Comparison of ENCODE assay signal across 9 cellular contexts in the genomic region with DNA sequence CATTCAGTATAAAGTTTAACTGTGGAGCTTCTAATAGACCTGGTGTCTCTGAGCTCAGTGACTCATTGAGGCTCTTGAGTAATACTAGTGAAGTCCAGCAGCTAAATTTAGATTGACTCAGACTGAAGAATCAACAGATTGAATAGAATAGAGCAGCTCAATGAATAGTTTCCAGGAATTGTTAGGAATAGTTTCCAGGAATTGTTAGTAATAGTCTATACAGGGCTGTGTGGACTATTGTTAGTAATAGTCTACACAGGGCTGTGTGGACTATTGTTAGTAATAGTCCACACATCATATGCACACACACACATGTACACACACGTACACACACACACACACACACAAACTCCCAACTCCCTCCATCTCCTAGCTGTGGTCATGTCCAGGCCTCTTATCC. TPM values are rescaled to one million over a fixed set of nuclear protein-coding genes. Genes with fewer than 3 reads are reported as not detected.
DNase-seq lines count a peak whose midpoint lies in the region; ATAC-seq and TF ChIP-seq lines count a peak whose summit lies in the region.
"Had no signal": no experiment of that assay in that cellular context is flagged by ENCODE, and none has a peak within 500 bp of the region (broad histone marks: within the 10 kb centered on the region; RNA-seq: fewer than 3 reads in every experiment).

No MANE protein-coding gene starts in this region.

- no peak overlapping the region for H3K4me2 ChIP-seq in PC-9

- H3K36me3 ChIP-seq in PC-9 (ENCODE audit: low read depth): no peaks in the 10 kb centered on the region

- no peaks in the 10 kb centered on the region for H3K9me3 Mint-ChIP-seq in WTC11
- no peaks in the 10 kb centered on the region for H3K9me3 Mint-ChIP-seq in stimulated activated effector memory CD8-positive, alpha-beta T cell treated with anti-CD3 and anti-CD28 coated beads, Interleukin-12 subunit alpha, Interleukin-12 subunit beta, amount 100 ng/mL, for 72 hours
- H3K9me3 Mint-ChIP-seq: activated T-cell treated with anti-CD3 and anti-CD28 coated beads, Interleukin-2, amount 50 U/mL, for 72 hours had no signal

- no peaks in the 10 kb centered on the region for H3K9me3 ChIP-seq in PC-9 (ENCODE audit: insufficient read depth, low read depth)

- H3K36me3 Mint-ChIP-seq in WTC11: no peaks in the 10 kb centered on the region
- no peaks in the 10 kb centered on the region for H3K36me3 Mint-ChIP-seq in stimulated activated effector memory CD8-positive, alpha-beta T cell treated with anti-CD3 and anti-CD28 coated beads, Interleukin-12 subunit alpha, Interleukin-12 subunit beta, amount 100 ng/mL, for 72 hours

- H3K79me2 ChIP-seq in PC-9 (ENCODE audit: low read depth): no peaks in the 10 kb centered on the region

- no peaks in the 10 kb centered on the region for H3K9me2 ChIP-seq in PC-9 (ENCODE audit: insufficient read depth)

- H4K20me1 ChIP-seq in PC-9 (ENCODE audit: insufficient read depth): no peaks in the 10 kb centered on the region

- POLR2A ChIA-PET in WTC11 (lab: Charles Lee) (no interaction called here), PC-9 (lab: Charles Lee; ENCODE audit: unreplicated experiment) (interaction anchor here (0.6 kb wide), 1 partner anchor 164 kb away, joined by 3 read pairs; no protein-coding TSS in a partner anchor)

- BruUV-seq in PC-9 (replicated peaks; lab: Mats Ljungman, UMichigan): no TSS peak

- CTCF ChIA-PET in WTC11 (lab: Charles Lee): no interaction called here
- CTCF ChIA-PET in PC-9 (lab: Charles Lee): no interaction called here

- ATAC-seq in WTC11: no peak
- ATAC-seq in left cardiac atrium: peak; percentile 88 to 99
- ATAC-seq in stimulated activated effector memory CD8-positive, alpha-beta T cell treated with anti-CD3 and anti-CD28 coated beads, Interleukin-12 subunit alpha, Interleukin-12 subunit beta, amount 100 ng/mL, for 72 hours: peak; percentile 63
- ATAC-seq in GM21619 (IDR thresholded peaks at IDR 0.05; ENCODE audit: unreplicated experiment): no peak

- TF ChIP-seq CTCF in WTC11 (IDR thresholded peaks at IDR 0.05) (no peak), PC-9 (conservative IDR thresholded peaks at IDR 0.05) (no peak)

- H3K4me3 ChIP-seq in PC-9: no peak overlapping the region

- H3K27me3 Mint-ChIP-seq in WTC11 (ENCODE audit: low read depth): no peaks in the 10 kb centered on the region

- H3K4me1 ChIP-seq in PC-9 (replicated peaks; ENCODE audit: insufficient read depth): no peaks in the 10 kb centered on the region

- H3K27ac Mint-ChIP-seq in WTC11: no peak overlapping the region
- H3K27ac Mint-ChIP-seq in stimulated activated effector memory CD8-positive, alpha-beta T cell treated with anti-CD3 and anti-CD28 coated beads, Interleukin-12 subunit alpha, Interleukin-12 subunit beta, amount 100 ng/mL, for 72 hours: no peak overlapping the region
- H3K27ac Mint-ChIP-seq: activated T-cell treated with anti-CD3 and anti-CD28 coated beads, Interleukin-2, amount 50 U/mL, for 72 hours had no signal

- H2AFZ ChIP-seq in PC-9: no peak overlapping the region

- H3K27me3 ChIP-seq in PC-9 (ENCODE audit: insufficient read depth, low read depth): no peaks in the 10 kb centered on the region

- H3F3A ChIP-seq in PC-9 (ENCODE audit: insufficient read depth, low read depth): no peaks in the 10 kb centered on the region

- peaks cover 12% of the 10 kb centered on the region for H3K4me1 Mint-ChIP-seq in WTC11
- H3K4me1 Mint-ChIP-seq in stimulated activated effector memory CD8-positive, alpha-beta T cell treated with anti-CD3 and anti-CD28 coated beads, Interleukin-12 subunit alpha, Interleukin-12 subunit beta, amount 100 ng/mL, for 72 hours: no peaks in the 10 kb centered on the region

- peak; percentile 82 for DNase-seq in HT1080 (ENCODE audit: low read depth)
- DNase-seq in WTC11 (ENCODE audit: low spot score): no peak
- no peak for DNase-seq in left cardiac atrium
- no peak for DNase-seq in stimulated activated effector memory CD8-positive, alpha-beta T cell treated with anti-CD3 and anti-CD28 coated beads, Interleukin-12 subunit alpha, Interleukin-12 subunit beta, amount 100 ng/mL, for 72 hours (ENCODE audit: low spot score in 2 of 2)
- no peak for DNase-seq in PC-9
- no peak for DNase-seq in stimulated activated CD4-positive, alpha-beta T cell treated with anti-CD3 and anti-CD28 coated beads, Interleukin-4, amount 100 ng/mL, for 24 hours
- DNase-seq in NCI-H1694 (lab: John Stamatoyannopoulos, UW): no peak
- DNase-seq: activated T-cell treated with anti-CD3 and anti-CD28 coated beads, Interleukin-2, amount 50 U/mL, for 72 hours had no signal

- H3K4me3 Mint-ChIP-seq in WTC11: no peak overlapping the region
- H3K4me3 Mint-ChIP-seq in stimulated activated effector memory CD8-positive, alpha-beta T cell treated with anti-CD3 and anti-CD28 coated beads, Interleukin-12 subunit alpha, Interleukin-12 subunit beta, amount 100 ng/mL, for 72 hours: no peak overlapping the region
- H3K4me3 Mint-ChIP-seq: activated T-cell treated with anti-CD3 and anti-CD28 coated beads, Interleukin-2, amount 50 U/mL, for 72 hours had no signal

- intact Hi-C loops in left cardiac atrium (cut with DNase I) (loop anchor here in 1 of 2 donors (5.0 kb wide), 1 partner anchor 137 kb away; no protein-coding TSS in a partner anchor), PC-9 (cut with micrococcal nuclease; ENCODE audit: unreplicated experiment) (loop anchor here (5.0 to 10.0 kb wide), 3 partner anchors 442 to 1019 kb away; no protein-coding TSS in a partner anchor)

- no peak overlapping the region for H3K27ac ChIP-seq in PC-9

TF ChIP-seq in WTC11, 78 proteins besides CTCF, POLR2A, EP300 and RAD21:
- no peak for TF ChIP-seq ZNF281 (CRISPR knock-in tag; IDR thresholded peaks at IDR 0.05)
- peak; percentile 25; the same call in 1 of the 2 replicates for TF ChIP-seq GABPB1 (CRISPR knock-in tag; IDR thresholded peaks at IDR 0.05)
TF ChIP-seq in WTC11: peak in this region for 1.

RNA-seq across cellular contexts. Expression of gene GIMD1, which starts 3.0 kb away (rescaled TPM):
- not detected in 2 replicates for total RNA-seq in HT1080 (2014; rRNA removed; shearing (Covaris generic))
- polyA plus RNA-seq in HT1080 (2015; cell fraction: cytosol; rRNA removed): not detected in 2 replicates
- not detected in 2 replicates for polyA plus RNA-seq in HT1080 (2015; cell fraction: nucleus; rRNA removed)
- total RNA-seq in WTC11 (2021) (not detected in 3 replicates), left cardiac atrium (not detected), PC-9 (2021) (not detected in 2 replicates)
- total RNA-seq: activated T-cell treated with anti-CD3 and anti-CD28 coated beads, Interleukin-2, amount 50 U/mL, for 72 hours had no signal

RNA-seq across cellular contexts. Expression of gene AIMP1, which starts 49.3 kb away (rescaled TPM):
- total RNA-seq in HT1080 (2014; rRNA removed; shearing (Covaris generic)): 29.6 and 30.1 TPM in 2 replicates
- 30.6 and 30.9 TPM in 2 replicates for polyA plus RNA-seq in HT1080 (2015; cell fraction: cytosol; rRNA removed)
- polyA plus RNA-seq in HT1080 (2015; cell fraction: nucleus; rRNA removed): 34.4 and 41.1 TPM in 2 replicates
- total RNA-seq in WTC11 (2021): 51.2 to 53.3 TPM (median 52.5 TPM) in 3 replicates
- 10 to 100 TPM; 35.6 to 40.7 TPM for total RNA-seq in left cardiac atrium
- 36.3 and 47.0 TPM in 2 replicates for total RNA-seq in PC-9 (2021)

RNA-seq across cellular contexts. Expression of gene TBCK, which starts 49.6 kb away (rescaled TPM):
- total RNA-seq in HT1080 (2014; rRNA removed; shearing (Covaris generic)): 11.2 and 13.8 TPM in 2 replicates
- polyA plus RNA-seq in HT1080 (2015; cell fraction: cytosol; rRNA removed): 7.6 and 9.8 TPM in 2 replicates
- polyA plus RNA-seq in HT1080 (2015; cell fraction: nucleus; rRNA removed): 47.4 and 49.7 TPM in 2 replicates
- total RNA-seq in WTC11 (2021) (26.3 to 30.5 TPM (median 28.6 TPM) in 3 replicates), left cardiac atrium (10 to 100 TPM; 19.4 to 22.8 TPM), PC-9 (2021) (18.7 and 22.0 TPM in 2 replicates)

Comparison
In these comparisons a context has a peak if more than half of its experiments do, and no peak if none do; other contexts are left out.
1. ATAC-seq: peak in left cardiac atrium (2 of 2) and stimulated activated effector memory CD8-positive, alpha-beta T cell treated with anti-CD3 and anti-CD28 coated beads, Interleukin-12 subunit alpha, Interleukin-12 subunit beta, amount 100 ng/mL, for 72 hours (single experiment); none in WTC11 (single experiment) and GM21619 (single experiment).